ENCODE assay signal across 18 cellular contexts in the genomic region with DNA sequence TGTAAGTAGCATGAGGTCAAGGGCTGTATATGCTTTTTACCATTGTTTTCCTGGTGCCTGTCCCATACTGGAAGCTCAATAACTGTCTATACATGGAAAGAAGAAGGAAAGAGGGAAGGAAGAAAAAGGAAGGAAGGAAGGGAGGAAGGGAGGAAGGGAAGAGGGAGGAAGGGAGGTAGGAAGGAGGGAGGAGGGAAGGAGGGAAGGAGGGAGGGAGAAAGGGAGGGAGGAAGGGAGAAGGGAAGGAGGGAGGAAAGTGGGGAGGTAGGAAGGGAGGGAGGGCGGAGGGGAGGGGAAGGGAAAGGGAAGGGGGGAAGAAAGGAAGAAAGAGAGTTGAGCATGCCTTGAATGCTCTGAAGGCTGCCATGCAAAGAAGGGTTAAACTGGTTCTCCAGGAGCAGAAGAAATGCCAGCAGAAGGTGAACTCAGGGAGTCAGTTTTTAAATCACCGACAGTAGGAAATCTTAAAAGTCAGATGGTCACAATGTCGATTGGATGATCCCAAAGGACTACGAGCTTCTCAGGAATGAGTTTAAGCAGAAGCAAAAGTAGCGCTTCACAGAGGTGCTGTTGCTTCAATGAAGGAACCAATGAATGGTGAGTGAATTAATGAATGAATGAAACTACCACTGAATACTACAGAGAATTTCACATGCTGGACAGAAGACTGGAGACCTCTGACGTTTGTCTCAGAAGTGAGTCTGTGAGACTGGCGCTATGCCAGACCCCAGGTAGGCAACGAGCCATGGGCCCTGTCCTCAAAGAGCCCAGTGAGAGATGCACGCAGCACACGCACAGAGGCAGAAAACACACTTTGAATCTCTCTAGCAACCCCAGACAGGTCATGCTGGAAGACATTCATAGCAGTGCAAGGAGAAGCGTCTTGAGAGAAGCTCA.
A peak's percentile ranks its signal among the peaks of the same experiment; 100 is the strongest.
DNase-seq lines count a peak whose midpoint lies in the region; ATAC-seq, FAIRE-seq and TF ChIP-seq lines count a peak whose summit lies in the region.
"Had no signal": no experiment of that assay in that cellular context is flagged by ENCODE, and none has a peak within 500 bp of the region (broad histone marks: within the 10 kb centered on the region; RNA-seq: fewer than 3 reads in every experiment).

No MANE protein-coding gene starts in this region.

- H3K4me3 ChIP-seq in PC-9 (no peak overlapping the region), endodermal cell (ENCODE audit: low read length) (no peak overlapping the region), HepG2 (replicated peaks in 1 of 3; ENCODE audit: insufficient read depth in 1 of 3, low read depth in 2 of 3, low read length in 3 of 3) (no peak overlapping the region), tibial nerve (no peak overlapping the region), colonic mucosa (no peak overlapping the region)
- H3K4me3 ChIP-seq: prostate gland had no signal

- TF ChIP-seq POLR2A in HepG2 (IDR thresholded peaks at IDR 0.05; ENCODE audit: insufficient read depth in 1 of 2, low read depth in 2 of 2, low read length in 2 of 2) (no peak), tibial nerve (IDR thresholded peaks at IDR 0.05) (no peak)

- DNase-seq in Caki2 (ENCODE audit: low read depth) (peak; percentile 41), PC-9 (no peak), endodermal cell (peak; percentile 40), HepG2 (ENCODE audit: low spot score) (no peak), GOT3 (lab: John Stamatoyannopoulos, UW) (no peak), tibial nerve (ENCODE audit: low spot score in 2 of 2) (no peak), D341Med (ENCODE audit: low spot score) (no peak), colonic mucosa (no peak)
- DNase-seq: activated CD4-positive, alpha-beta T cell treated with anti-CD3 and anti-CD28 coated beads, Interleukin-2, amount 50 U/mL, for 4 hours; activated gamma-delta T cell; central memory CD4-positive, alpha-beta T cell; NCI-H2081; stimulated activated CD4-positive, alpha-beta T cell treated with anti-CD3 and anti-CD28 coated beads, Interleukin-4, amount 100 ng/mL, for 24 hours; stimulated activated naive CD4-positive, alpha-beta T cell had no signal

- intact Hi-C loops in PC-9 (cut with micrococcal nuclease; ENCODE audit: unreplicated experiment): loop anchor here (10.0 kb wide), 1 partner anchor 175 kb away; no protein-coding TSS in a partner anchor
- intact Hi-C loops in HepG2 (cut with micrococcal nuclease; ENCODE audit: unreplicated experiment): no loop called here
- intact Hi-C loops in colonic mucosa (cut with DNase I): loop anchor here (5.0 kb wide), 1 partner anchor 58 kb away; no protein-coding TSS in a partner anchor

- H3K36me3 ChIP-seq in PC-9 (ENCODE audit: low read depth) (0 out of 2 replicates have a peak, but pooled peaks cover 7% of the 10 kb centered on the region), endodermal cell (ENCODE audit: control insufficient read depth, insufficient read depth, low read length) (no peaks in the 10 kb centered on the region), HepG2 (replicated peaks in 1 of 2; ENCODE audit: control insufficient read depth in 1 of 2, insufficient read depth in 2 of 2, low read length in 2 of 2) (no peaks in the 10 kb centered on the region), tibial nerve (no peaks in the 10 kb centered on the region), colonic mucosa (no peaks in the 10 kb centered on the region)
- H3K36me3 ChIP-seq: prostate gland had no signal

- H3K27me3 Mint-ChIP-seq in endodermal cell (ENCODE audit: insufficient read depth): peaks cover 7% of the 10 kb centered on the region

- no peak overlapping the region for H3K27ac Mint-ChIP-seq in endodermal cell
- H3K27ac Mint-ChIP-seq: B cell, IgD-negative memory B cell had no signal

- H3K9ac ChIP-seq in endodermal cell (ENCODE audit: extremely low read depth, low read length, poor library complexity, severe bottlenecking): no peak overlapping the region
- H3K9ac ChIP-seq in HepG2 (ENCODE audit: insufficient read depth, low read depth, low read length): no peak overlapping the region
- H3K9ac ChIP-seq in colonic mucosa (ENCODE audit: low read depth in 2 of 2, low read length in 2 of 2): no peak overlapping the region

- no peaks in the 10 kb centered on the region for H3K27me3 ChIP-seq in PC-9 (ENCODE audit: insufficient read depth, low read depth)
- H3K27me3 ChIP-seq in endodermal cell (ENCODE audit: control insufficient read depth, insufficient read depth, low read length, poor library complexity, severe bottlenecking): no peaks in the 10 kb centered on the region
- H3K27me3 ChIP-seq in HepG2 (ENCODE audit: control insufficient read depth in 1 of 2, insufficient read depth in 2 of 2, low read length in 2 of 2): peaks cover 8 to 40% of the 10 kb centered on the region in 2 experiments; a peak in 4 of 5 replicates
- peaks cover 0 to 2% of the 10 kb centered on the region in 2 donors for H3K27me3 ChIP-seq in tibial nerve
- no peaks in the 10 kb centered on the region for H3K27me3 ChIP-seq in colonic mucosa

- H3K9me3 ChIP-seq in PC-9 (ENCODE audit: insufficient read depth, low read depth) (peaks cover 8% of the 10 kb centered on the region; the same call in 1 of the 2 replicates), endodermal cell (ENCODE audit: control insufficient read depth, low read length) (no peaks in the 10 kb centered on the region), HepG2 (ENCODE audit: low read length) (no peaks in the 10 kb centered on the region), tibial nerve (peaks cover 0 to 7% (median 0%) of the 10 kb centered on the region in 4 donors), colonic mucosa (no peaks in the 10 kb centered on the region)
- H3K9me3 ChIP-seq: prostate gland had no signal

- H3K79me2 ChIP-seq in PC-9 (ENCODE audit: low read depth) (no peaks in the 10 kb centered on the region), HepG2 (ENCODE audit: insufficient read depth, low read length) (no peaks in the 10 kb centered on the region)

- H3F3A ChIP-seq in PC-9 (ENCODE audit: insufficient read depth, low read depth): peaks cover 58% of the 10 kb centered on the region

- no peaks in the 10 kb centered on the region for H4K20me1 ChIP-seq in PC-9 (ENCODE audit: insufficient read depth)
- H4K20me1 ChIP-seq in HepG2 (ENCODE audit: insufficient read depth, low read length): no peaks in the 10 kb centered on the region

- TF ChIP-seq CTCF in PC-9 (conservative IDR thresholded peaks at IDR 0.05): no peak
- TF ChIP-seq CTCF in endodermal cell (conservative IDR thresholded peaks at IDR 0.05): no peak
- TF ChIP-seq CTCF in HepG2 (CRISPR knock-in tag; IDR thresholded peaks at IDR 0.05): no peak
- no peak for TF ChIP-seq CTCF in tibial nerve (IDR thresholded peaks at IDR 0.05)
- TF ChIP-seq CTCF in colonic mucosa (IDR thresholded peaks at IDR 0.05): no peak

- H2AFZ ChIP-seq in PC-9: no peak overlapping the region
- H2AFZ ChIP-seq in HepG2 (ENCODE audit: low read length): no peak overlapping the region

- TF ChIP-seq RAD21 in HepG2 (CRISPR knock-in tag; IDR thresholded peaks at IDR 0.05): no peak

- CTCF ChIA-PET in PC-9 (lab: Charles Lee) (no interaction called here), HepG2 (lab: Yijun Ruan, JAX; ENCODE audit: low intra/inter-chr PET ratio, low total read pairs) (no interaction called here)

- no peak for FAIRE-seq in HepG2 (lab: Jason Lieb, UNC)
- FAIRE-seq: G401.6 had no signal

- H3K4me2 ChIP-seq in PC-9: peak overlapping the region; percentile 50
- H3K4me2 ChIP-seq in HepG2 (ENCODE audit: low read depth, low read length): no peak overlapping the region

- H3K36me3 Mint-ChIP-seq in endodermal cell (ENCODE audit: low read depth): no peaks in the 10 kb centered on the region
- H3K36me3 Mint-ChIP-seq: IgD-negative memory B cell had no signal

- POLR2A ChIA-PET in PC-9 (lab: Charles Lee; ENCODE audit: unreplicated experiment) (interaction anchor here (0.6 kb wide), 1 partner anchor 240 kb away, joined by 3 read pairs; no protein-coding TSS in a partner anchor), HepG2 (lab: Yijun Ruan, JAX) (no interaction called here)

- no peaks in the 10 kb centered on the region for H3K9me3 Mint-ChIP-seq in endodermal cell
- H3K9me3 Mint-ChIP-seq: IgD-negative memory B cell had no signal

- peaks cover 85% of the 10 kb centered on the region for H3K4me1 ChIP-seq in PC-9 (replicated peaks; ENCODE audit: insufficient read depth)
- H3K4me1 ChIP-seq in endodermal cell (ENCODE audit: control insufficient read depth, insufficient read depth, low read length): peaks cover 11% of the 10 kb centered on the region
- H3K4me1 ChIP-seq in HepG2 (ENCODE audit: insufficient read depth, low read length): peaks cover 47% of the 10 kb centered on the region
- peaks cover 0 to 5% (median 0%) of the 10 kb centered on the region in 4 donors for H3K4me1 ChIP-seq in tibial nerve
- H3K4me1 ChIP-seq in colonic mucosa: no peaks in the 10 kb centered on the region
- H3K4me1 ChIP-seq: prostate gland had no signal

- WGBS in endodermal cell (ENCODE audit: insufficient coverage in 1 of 2, insufficient read length in 1 of 2), 2 experiments: 94% methylated on average over 11 of the region's 11 CpGs
- 42% methylated on average over 11 of the region's 11 CpGs for WGBS in HepG2 (ENCODE audit: low lambda C conversion rate)
- 67 to 79% methylated on average over 10 to 11 of the region's 11 CpGs for WGBS in tibial nerve, 2 donors

- TF ChIP-seq EP300 in HepG2 (IDR thresholded peaks at IDR 0.05; ENCODE audit: low read depth in 2 of 2, low read length in 2 of 2) (no peak), HepG2 (CRISPR knock-in tag; IDR thresholded peaks at IDR 0.05; ENCODE audit: borderline replicate concordance) (no peak), tibial nerve (IDR thresholded peaks at IDR 0.05) (no peak)

- H3K4me1 Mint-ChIP-seq in endodermal cell: peaks cover 39% of the 10 kb centered on the region
- H3K4me1 Mint-ChIP-seq: B cell had no signal

- H3K9me2 ChIP-seq in PC-9 (ENCODE audit: insufficient read depth): no peaks in the 10 kb centered on the region

- H3K4me3 Mint-ChIP-seq in endodermal cell: no peak overlapping the region
- H3K4me3 Mint-ChIP-seq: B cell, IgD-negative memory B cell had no signal

- ATAC-seq in HepG2: no peak

- in situ Hi-C loops in Caki2 (cut with HindIII; ENCODE audit: low pct_unique_long_range_greater_than_20kb, low sequenced_read_pairs): no loop called here
- in situ Hi-C loops in HepG2 (cut with HindIII; ENCODE audit: extremely low pct_ligation_motif_present, low pct_unique_long_range_greater_than_20kb): no loop called here

- BruUV-seq in PC-9 (replicated peaks; lab: Mats Ljungman, UMichigan): no TSS peak
- BruUV-seq in HepG2 (replicated peaks; lab: Mats Ljungman, UMichigan): no TSS peak

- peak overlapping the region; percentile 91 for H3K27ac ChIP-seq in PC-9
- H3K27ac ChIP-seq in endodermal cell (ENCODE audit: low read depth, low read length): no peak overlapping the region
- no peak overlapping the region for H3K27ac ChIP-seq in HepG2 (ENCODE audit: extremely low read length, insufficient read depth, low read length)
- no peak overlapping the region for H3K27ac ChIP-seq in tibial nerve
- H3K27ac ChIP-seq in colonic mucosa: no peak overlapping the region
- H3K27ac ChIP-seq: prostate gland had no signal

TF ChIP-seq in HepG2, 621 proteins besides CTCF, POLR2A, EP300 and RAD21 (continues in another document):
- TF ChIP-seq HMG20A (CRISPR knock-in tag; IDR thresholded peaks at IDR 0.05; ENCODE audit: borderline replicate concordance) (no peak), PCBP2 (optimal IDR thresholded peaks at IDR 0.05; ENCODE audit: low read depth, low read length, poor library complexity, severe bottlenecking) (peak; percentile 64), ZBTB7A (CRISPR knock-in tag; IDR thresholded peaks at IDR 0.05) (no peak)

Comparison
In these comparisons a context has a peak if more than half of its experiments do, and no peak if none do; other contexts are left out.
1. DNase-seq: peak in Caki2 (single experiment) and endodermal cell (single experiment); none in PC-9 (0 of 2), HepG2 (single experiment), GOT3 (single experiment), tibial nerve (0 of 2), D341Med (single experiment) and colonic mucosa (single experiment).